15 cellular contexts compared by ENCODE assay signal in the genomic region with DNA sequence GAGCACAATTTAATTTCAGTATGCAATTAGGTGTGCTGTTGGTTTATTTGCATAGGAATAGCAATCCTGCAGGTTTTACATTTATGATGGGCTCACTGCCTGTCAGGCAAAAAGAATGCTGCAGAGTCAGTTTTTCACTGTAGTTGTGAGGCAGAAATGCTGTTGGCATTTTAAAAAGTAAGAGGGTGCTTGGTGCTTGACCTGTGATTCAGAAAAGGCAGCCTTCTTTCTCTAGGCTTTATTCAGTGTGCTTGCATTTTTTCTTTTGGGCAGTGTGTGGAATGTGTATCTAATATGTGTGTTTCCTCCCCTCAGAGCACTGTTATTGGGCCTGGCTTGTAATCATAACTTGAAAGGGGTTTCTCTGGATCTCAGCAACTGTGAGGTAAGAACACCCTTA.
A peak's percentile ranks its signal among the peaks of the same experiment; 100 is the strongest.
DNase-seq lines count a peak whose midpoint lies in the region; ATAC-seq and TF ChIP-seq lines count a peak whose summit lies in the region.
"Had no signal": no experiment of that assay in that cellular context is flagged by ENCODE, and none has a peak within 500 bp of the region (broad histone marks: within the 10 kb centered on the region; RNA-seq: fewer than 3 reads in every experiment).

No MANE protein-coding gene starts in this region.

- no peaks in the 10 kb centered on the region for H4K20me1 ChIP-seq in IMR-90 (ENCODE audit: insufficient read depth, low read length)

- H3K4me3 ChIP-seq in IMR-90 (ENCODE audit: insufficient read depth, low read depth, low read length) = no peak overlapping the region
- H3K4me3 ChIP-seq in mesendoderm (ENCODE audit: low read length) = no peak overlapping the region
- H3K4me3 ChIP-seq in gastrocnemius medialis = no peak overlapping the region
- H3K4me3 ChIP-seq: skin epidermis had no signal

- no TSS peak for BruUV-seq in IMR-90 (replicated peaks; lab: Mats Ljungman, UMichigan)

- no peaks in the 10 kb centered on the region for H3K4me1 ChIP-seq in IMR-90 (ENCODE audit: control insufficient read depth, insufficient read depth, low read length)
- H3K4me1 ChIP-seq in mesendoderm (ENCODE audit: control insufficient read depth, low read depth, low read length) = peaks cover 2% of the 10 kb centered on the region
- no peaks in the 10 kb centered on the region for H3K4me1 ChIP-seq in gastrocnemius medialis

- H2AK5ac ChIP-seq in IMR-90 (ENCODE audit: low read depth, low read length) (no peak overlapping the region), mesendoderm (ENCODE audit: low read length) (no peak overlapping the region)

- H3K79me1 ChIP-seq in IMR-90 (ENCODE audit: low read depth in 1 of 2, low read length in 2 of 2) = no peaks in the 10 kb centered on the region
- H3K79me1 ChIP-seq in mesendoderm (ENCODE audit: low read length) = no peaks in the 10 kb centered on the region

- no peaks in the 10 kb centered on the region for H3K79me2 ChIP-seq in mesendoderm (ENCODE audit: control insufficient read depth, insufficient read depth, low read length)

- H3K27me3 ChIP-seq in IMR-90 (ENCODE audit: control insufficient read depth, insufficient read depth, low read length) (no peaks in the 10 kb centered on the region), mesendoderm (ENCODE audit: insufficient read depth, low read length, poor library complexity) (no peaks in the 10 kb centered on the region), gastrocnemius medialis (no peaks in the 10 kb centered on the region)

- no peak overlapping the region for H3K14ac ChIP-seq in IMR-90 (replicated peaks; ENCODE audit: low read depth, low read length)

- TF ChIP-seq POLR2A in IMR-90 (IDR thresholded peaks at IDR 0.05; ENCODE audit: low read depth, low read length) (no peak), gastrocnemius medialis (IDR thresholded peaks at IDR 0.05) (no peak)

- H4K5ac ChIP-seq in IMR-90 (ENCODE audit: low read depth, low read length) (no peak overlapping the region), mesendoderm (ENCODE audit: low read length) (no peak overlapping the region)

- TF ChIP-seq CTCF in IMR-90 (conservative IDR thresholded peaks at IDR 0.05; ENCODE audit: low read depth, low read length) (no peak), brain (conservative IDR thresholded peaks at IDR 0.05) (no peak), gastrocnemius medialis (IDR thresholded peaks at IDR 0.05 in 4 of 5, conservative IDR thresholded peaks at IDR 0.05 in 1 of 5) (no peak)

- CTCF ChIA-PET in IMR-90 (lab: Yijun Ruan, JAX) = no interaction called here

- no peak overlapping the region for H4K8ac ChIP-seq in IMR-90 (ENCODE audit: low read depth in 2 of 2, low read length in 2 of 2)
- H4K8ac ChIP-seq in mesendoderm (ENCODE audit: low read depth, low read length) = no peak overlapping the region

- H2BK20ac ChIP-seq in IMR-90 (ENCODE audit: low read depth, low read length) = no peak overlapping the region

- peak overlapping the region in 2 of 5 experiments; percentile 11 to 12 for H3K4me3 Mint-ChIP-seq in brain
- H3K4me3 Mint-ChIP-seq: activated naive CD4-positive, alpha-beta T cell treated with anti-CD3 and anti-CD28 coated beads, Interleukin-2, amount 50 U/mL, for 24 hours; neural crest cell had no signal

- H3K4me1 Mint-ChIP-seq in brain = peaks cover 47% of the 10 kb centered on the region

- intact Hi-C loops in IMR-90 (cut with micrococcal nuclease) (no loop called here), gastrocnemius medialis (cut with DNase I; ENCODE audit: low total_unique reads) (no loop called here)

- H3K27ac Mint-ChIP-seq in brain = peak overlapping the region; percentile 62 to 83 (median 73)
- H3K27ac Mint-ChIP-seq: activated naive CD4-positive, alpha-beta T cell treated with anti-CD3 and anti-CD28 coated beads, Interleukin-2, amount 50 U/mL, for 24 hours had no signal

- no peak overlapping the region for H3K23ac ChIP-seq in IMR-90 (ENCODE audit: low read depth, low read length)
- H3K23ac ChIP-seq in mesendoderm (ENCODE audit: low read length) = no peak overlapping the region

- no peaks in the 10 kb centered on the region for H3K36me3 Mint-ChIP-seq in brain

- H3K9ac ChIP-seq in IMR-90 (ENCODE audit: low read depth, low read length) = no peak overlapping the region
- no peak overlapping the region for H3K9ac ChIP-seq in mesendoderm (ENCODE audit: low read length)

- no peak overlapping the region for H2BK15ac ChIP-seq in IMR-90 (ENCODE audit: low read depth, low read length)
- no peak overlapping the region for H2BK15ac ChIP-seq in mesendoderm (replicated peaks; ENCODE audit: low read depth)

- in situ Hi-C loops in IMR-90 (cut with MboI; ENCODE audit: low sequenced_read_pairs) = no loop called here
- in situ Hi-C loops in gastrocnemius medialis (cut with MboI; ENCODE audit: low sequenced_read_pairs in 4 of 4) = loop anchor here in 2 of 4 donors (10.0 to 25.0 kb wide), 2 partner anchors 225 to 238 kb away; a partner anchor contains a TSS

- H3K27me3 Mint-ChIP-seq in brain = peaks cover 4% of the 10 kb centered on the region
- H3K27me3 Mint-ChIP-seq: activated naive CD4-positive, alpha-beta T cell treated with anti-CD3 and anti-CD28 coated beads, Interleukin-2, amount 50 U/mL, for 24 hours had no signal

- H3K4me2 ChIP-seq in IMR-90 (ENCODE audit: low read depth, low read length) = no peak overlapping the region
- no peak overlapping the region for H3K4me2 ChIP-seq in mesendoderm (ENCODE audit: low read length)

- no peak for TF ChIP-seq RAD21 in IMR-90 (IDR thresholded peaks at IDR 0.05; ENCODE audit: low read length)

- no peaks in the 10 kb centered on the region for H3K9me3 ChIP-seq in IMR-90 (ENCODE audit: control insufficient read depth, insufficient read depth, low read length)
- no peaks in the 10 kb centered on the region for H3K9me3 ChIP-seq in gastrocnemius medialis

- H3K4ac ChIP-seq in IMR-90 (ENCODE audit: low read depth, low read length) (no peak overlapping the region), mesendoderm (ENCODE audit: low read depth, low read length) (no peak overlapping the region)

- DNase-seq in AG08396 (ENCODE audit: low spot score) (peak; percentile 11), IMR-90 (peak; percentile 6), mesendoderm (peak; percentile 68), NCI-H2227 treated with DMSO at 0.1 percent for 48 hours (lab: John Stamatoyannopoulos, UW) (no peak), gastrocnemius medialis (no peak)
- DNase-seq in stimulated activated CD4-positive, alpha-beta T cell treated with anti-CD3 and anti-CD28 coated beads, Interleukin-12 subunit alpha, Interleukin-12 subunit beta, amount 100 ng/mL, for 4 hours = no peak
- DNase-seq: activated CD4-positive, CD25-positive, alpha-beta regulatory T cell; erythroblast; hippocampal formation; NCI-H2081 had no signal

- dilution Hi-C loops in IMR-90 (cut with HindIII; ENCODE audit: low sequenced_read_pairs, unreplicated experiment) = no loop called here

- H3K27ac ChIP-seq in IMR-90 (ENCODE audit: insufficient read depth, low read length) (no peak overlapping the region), mesendoderm (ENCODE audit: low read depth, low read length) (no peak overlapping the region), gastrocnemius medialis (no peak overlapping the region)
- H3K27ac ChIP-seq: skin epidermis had no signal

- ATAC-seq in IMR-90 (ENCODE audit: low read depth) = peak; percentile 84
- no peak for ATAC-seq in HG03139 (IDR thresholded peaks at IDR 0.05; ENCODE audit: unreplicated experiment)
- no peak for ATAC-seq in gastrocnemius medialis

- H4K91ac ChIP-seq in IMR-90 (ENCODE audit: insufficient read depth, low read depth, low read length) = no peak overlapping the region

- no peak overlapping the region for H2BK120ac ChIP-seq in IMR-90 (ENCODE audit: low read depth, low read length)
- no peak overlapping the region for H2BK120ac ChIP-seq in mesendoderm (ENCODE audit: low read depth, low read length)

- no peaks in the 10 kb centered on the region for H3K9me1 ChIP-seq in IMR-90 (ENCODE audit: insufficient read depth, low read length)

- POLR2A ChIA-PET in IMR-90 (lab: Charles Lee; ENCODE audit: unreplicated experiment) = no interaction called here

- H2AK9ac ChIP-seq in IMR-90 (replicated peaks; ENCODE audit: low read depth, low read length, poor library complexity) = no peak overlapping the region

- H2BK5ac ChIP-seq in IMR-90 (ENCODE audit: low read depth, low read length, poor library complexity, severe bottlenecking) = no peak overlapping the region
- no peak overlapping the region for H2BK5ac ChIP-seq in mesendoderm (ENCODE audit: low read length)

- H3K18ac ChIP-seq in IMR-90 (ENCODE audit: low read depth, low read length) (no peak overlapping the region), mesendoderm (ENCODE audit: low read length) (no peak overlapping the region)

- H3K36me3 ChIP-seq in IMR-90 (ENCODE audit: control insufficient read depth, insufficient read depth, low read length) (no peaks in the 10 kb centered on the region), mesendoderm (ENCODE audit: control insufficient read depth, insufficient read depth, low read length) (no peaks in the 10 kb centered on the region), gastrocnemius medialis (no peaks in the 10 kb centered on the region)

- no peaks in the 10 kb centered on the region for H3K9me3 Mint-ChIP-seq in brain
- H3K9me3 Mint-ChIP-seq: activated naive CD4-positive, alpha-beta T cell treated with anti-CD3 and anti-CD28 coated beads, Interleukin-2, amount 50 U/mL, for 24 hours; neural crest cell had no signal

- no peak overlapping the region for H3K56ac ChIP-seq in IMR-90 (ENCODE audit: extremely low read depth, insufficient read depth, low read length)
- no peak overlapping the region for H3K56ac ChIP-seq in mesendoderm (ENCODE audit: low read length)

- H2AFZ ChIP-seq in IMR-90 (replicated peaks; ENCODE audit: low read length, poor library complexity) = no peak overlapping the region

TF ChIP-seq in IMR-90, 13 proteins besides CTCF, POLR2A, EP300 and RAD21:
- TF ChIP-seq MAZ (IDR thresholded peaks at IDR 0.05; ENCODE audit: borderline replicate concordance, low read depth, low read length) = no peak
- TF ChIP-seq NFE2L2 (IDR thresholded peaks at IDR 0.05; ENCODE audit: low read depth, low read length) = no peak
- TF ChIP-seq MXI1 (IDR thresholded peaks at IDR 0.05; ENCODE audit: borderline replicate concordance, low read depth, low read length) = no peak
- TF ChIP-seq MAFK (IDR thresholded peaks at IDR 0.05; ENCODE audit: low read depth, low read length) = no peak
- TF ChIP-seq RCOR1 (IDR thresholded peaks at IDR 0.05; ENCODE audit: insufficient replicate concordance, low read length) = no peak
- no peak for TF ChIP-seq SMC3 (IDR thresholded peaks at IDR 0.05; ENCODE audit: low read depth, low read length)

Comparison
In these comparisons a context has a peak if more than half of its experiments do, and no peak if none do; other contexts are left out.
1. DNase-seq: peak in AG08396 (single experiment), IMR-90 (single experiment) and mesendoderm (single experiment); none in stimulated activated CD4-positive, alpha-beta T cell treated with anti-CD3 and anti-CD28 coated beads, Interleukin-12 subunit alpha, Interleukin-12 subunit beta, amount 100 ng/mL, for 4 hours (single experiment), NCI-H2227 treated with DMSO at 0.1 percent for 48 hours (single experiment) and gastrocnemius medialis (0 of 2).